In the genomic region with DNA sequence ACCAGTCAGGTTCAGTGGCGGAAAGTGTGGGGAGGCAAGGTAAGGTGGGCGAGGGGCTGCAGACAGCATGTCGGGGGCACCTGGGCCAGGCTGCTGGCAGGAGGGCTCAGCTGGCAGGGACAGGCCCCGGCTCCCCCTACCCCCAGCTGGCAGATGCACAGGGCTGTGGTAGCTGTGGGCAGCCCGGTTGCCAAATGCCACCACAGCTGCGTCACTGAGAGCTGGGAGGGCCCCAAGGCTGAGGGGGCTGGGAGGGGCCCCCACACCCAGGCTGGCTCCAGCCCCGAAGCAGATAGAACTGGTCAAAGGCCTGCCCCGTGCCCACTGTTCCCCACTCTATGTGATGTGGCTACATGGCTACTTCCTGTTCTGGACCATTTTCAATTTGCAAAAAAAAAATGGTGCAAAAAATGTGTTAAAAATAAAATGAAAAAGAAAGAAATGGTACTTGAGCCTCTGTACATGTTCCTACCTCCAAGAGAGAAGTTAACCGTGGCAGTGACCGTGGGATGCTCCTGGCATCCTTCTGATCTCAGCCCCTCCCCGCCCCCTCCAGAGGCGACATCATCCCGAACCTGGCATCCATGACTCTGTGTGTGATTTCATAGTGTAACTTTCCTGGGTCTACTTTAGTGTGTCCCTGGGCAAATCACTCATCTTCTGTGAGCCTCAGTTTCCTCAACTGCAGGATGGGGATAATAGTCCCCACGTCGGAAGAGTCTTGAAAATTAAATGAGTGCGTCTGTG, we compare ENCODE assay signal across 8 cellular contexts.
A peak's percentile ranks its signal among the peaks of the same experiment; 100 is the strongest.
DNase-seq lines count a peak whose midpoint lies in the region; ATAC-seq lines count a peak whose summit lies in the region.

No MANE protein-coding gene starts in this region.

- peak overlapping the region in 6 of 10 donors; percentile 10 to 52 (median 16) for H3K4me3 Mint-ChIP-seq in naive thymus-derived CD8-positive, alpha-beta T cell

- H3K9me3 ChIP-seq in adipocyte (ENCODE audit: control insufficient read depth, low read length), result peaks cover 4% of the 10 kb centered on the region

- DNase-seq in stimulated activated CD4-positive, alpha-beta T cell treated with anti-CD3 and anti-CD28 coated beads, Interleukin-1b, Interleukin-23, amount 100 ng/mL, for 48 hours, result peak; percentile 12
- DNase-seq in stimulated activated CD4-positive, alpha-beta T cell treated with anti-CD3 and anti-CD28 coated beads, Interleukin-2, amount 100 ng/mL, for 24 hours, result no peak
- DNase-seq in adipocyte (ENCODE audit: low read depth) (peak; percentile 47), NCI-H187 treated with DMSO at 0.1 percent for 48 hours (lab: John Stamatoyannopoulos, UW) (no peak), germinal center (ENCODE audit: low spot score) (no peak)
- DNase-seq in naive thymus-derived CD8-positive, alpha-beta T cell, result peak in 9 of 10 donors; percentile 13 to 66 (median 54)
- DNase-seq in effector CD8-positive, alpha-beta T cell (lab: John Stamatoyannopoulos, UW), result no peak
- no peak for DNase-seq in effector CD4-positive, alpha-beta T cell

- H3K9ac ChIP-seq in adipocyte (ENCODE audit: low read length), result no peak overlapping the region

- ATAC-seq in naive thymus-derived CD8-positive, alpha-beta T cell, result peak; percentile 77 to 94

- H3K36me3 Mint-ChIP-seq in naive thymus-derived CD8-positive, alpha-beta T cell, result peaks cover 0 to 5% (median 0%) of the 10 kb centered on the region in 3 donors

- no peaks in the 10 kb centered on the region for H3K36me3 ChIP-seq in adipocyte (ENCODE audit: control insufficient read depth, insufficient read depth, low read length, severe bottlenecking)

- no peak overlapping the region for H3K4me3 ChIP-seq in adipocyte (ENCODE audit: low read length)

- peaks cover 0 to 6% (median 0%) of the 10 kb centered on the region in 9 donors for H3K9me3 Mint-ChIP-seq in naive thymus-derived CD8-positive, alpha-beta T cell

- peaks cover 20% of the 10 kb centered on the region for H3K4me1 ChIP-seq in adipocyte (ENCODE audit: control insufficient read depth, insufficient read depth, low read length)

- H3K27me3 Mint-ChIP-seq in naive thymus-derived CD8-positive, alpha-beta T cell, result peaks cover 4 to 13% (median 10%) of the 10 kb centered on the region in 5 donors

- H3K4me1 Mint-ChIP-seq in naive thymus-derived CD8-positive, alpha-beta T cell, result peaks cover 6 to 26% (median 21%) of the 10 kb centered on the region in 4 donors

- POLR2A ChIA-PET in naive thymus-derived CD8-positive, alpha-beta T cell (lab: Charles Lee), result interaction anchor here (0.6 to 0.9 kb wide), 3 partner anchors 66 to 83 kb away, joined by 3 to 6 read pairs (median 3); a partner anchor contains a TSS

- peak overlapping the region in 7 of 10 donors; percentile 30 to 81 (median 73) for H3K27ac Mint-ChIP-seq in naive thymus-derived CD8-positive, alpha-beta T cell

- no peaks in the 10 kb centered on the region for H3K27me3 ChIP-seq in adipocyte (replicated peaks; ENCODE audit: control insufficient read depth, insufficient read depth, low read length)

Comparison
In these comparisons a context has a peak if more than half of its experiments do, and no peak if none do; other contexts are left out.
1. DNase-seq: peak in stimulated activated CD4-positive, alpha-beta T cell treated with anti-CD3 and anti-CD28 coated beads, Interleukin-1b, Interleukin-23, amount 100 ng/mL, for 48 hours (single experiment), adipocyte (single experiment) and naive thymus-derived CD8-positive, alpha-beta T cell (9 of 10); none in stimulated activated CD4-positive, alpha-beta T cell treated with anti-CD3 and anti-CD28 coated beads, Interleukin-2, amount 100 ng/mL, for 24 hours (0 of 2), NCI-H187 treated with DMSO at 0.1 percent for 48 hours (single experiment), germinal center (single experiment), effector CD8-positive, alpha-beta T cell (single experiment) and effector CD4-positive, alpha-beta T cell (single experiment).